1 cellular context compared by ENCODE assay signal in the genomic region with DNA sequence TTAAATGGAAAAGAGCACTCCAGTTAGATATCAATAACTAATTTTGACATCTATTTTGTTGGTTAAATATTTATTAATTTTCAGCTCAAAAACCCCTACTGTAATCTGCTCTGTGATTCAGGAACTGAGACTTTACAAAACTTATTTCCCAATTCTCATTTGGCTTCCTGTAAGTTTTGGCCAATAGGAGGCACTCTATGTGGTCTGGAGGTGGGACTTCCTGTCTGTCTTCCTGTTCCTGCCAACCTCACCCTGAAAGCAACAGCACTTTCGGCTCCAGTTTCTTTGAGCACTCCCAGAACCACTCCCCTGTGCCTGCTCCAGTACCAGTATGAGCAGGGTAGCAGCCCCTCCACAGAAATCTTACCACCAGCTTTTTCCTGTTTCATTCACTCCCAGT.
TF ChIP-seq lines count a peak whose summit lies in the region.

No MANE protein-coding gene starts in this region.

TF ChIP-seq in GM23338, 12 proteins besides CTCF, POLR2A, EP300 and RAD21 (continued from another document):
- TF ChIP-seq, protein P1, sequence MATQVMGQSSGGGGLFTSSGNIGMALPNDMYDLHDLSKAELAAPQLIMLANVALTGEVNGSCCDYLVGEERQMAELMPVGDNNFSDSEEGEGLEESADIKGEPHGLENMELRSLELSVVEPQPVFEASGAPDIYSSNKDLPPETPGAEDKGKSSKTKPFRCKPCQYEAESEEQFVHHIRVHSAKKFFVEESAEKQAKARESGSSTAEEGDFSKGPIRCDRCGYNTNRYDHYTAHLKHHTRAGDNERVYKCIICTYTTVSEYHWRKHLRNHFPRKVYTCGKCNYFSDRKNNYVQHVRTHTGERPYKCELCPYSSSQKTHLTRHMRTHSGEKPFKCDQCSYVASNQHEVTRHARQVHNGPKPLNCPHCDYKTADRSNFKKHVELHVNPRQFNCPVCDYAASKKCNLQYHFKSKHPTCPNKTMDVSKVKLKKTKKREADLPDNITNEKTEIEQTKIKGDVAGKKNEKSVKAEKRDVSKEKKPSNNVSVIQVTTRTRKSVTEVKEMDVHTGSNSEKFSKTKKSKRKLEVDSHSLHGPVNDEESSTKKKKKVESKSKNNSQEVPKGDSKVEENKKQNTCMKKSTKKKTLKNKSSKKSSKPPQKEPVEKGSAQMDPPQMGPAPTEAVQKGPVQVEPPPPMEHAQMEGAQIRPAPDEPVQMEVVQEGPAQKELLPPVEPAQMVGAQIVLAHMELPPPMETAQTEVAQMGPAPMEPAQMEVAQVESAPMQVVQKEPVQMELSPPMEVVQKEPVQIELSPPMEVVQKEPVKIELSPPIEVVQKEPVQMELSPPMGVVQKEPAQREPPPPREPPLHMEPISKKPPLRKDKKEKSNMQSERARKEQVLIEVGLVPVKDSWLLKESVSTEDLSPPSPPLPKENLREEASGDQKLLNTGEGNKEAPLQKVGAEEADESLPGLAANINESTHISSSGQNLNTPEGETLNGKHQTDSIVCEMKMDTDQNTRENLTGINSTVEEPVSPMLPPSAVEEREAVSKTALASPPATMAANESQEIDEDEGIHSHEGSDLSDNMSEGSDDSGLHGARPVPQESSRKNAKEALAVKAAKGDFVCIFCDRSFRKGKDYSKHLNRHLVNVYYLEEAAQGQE (IDR thresholded peaks at IDR 0.05; ENCODE audit: unreplicated experiment): no peak
- TF ChIP-seq ZNF331 (CRISPR knock-in tag; IDR thresholded peaks at IDR 0.05; ENCODE audit: low read depth) (no peak), NANOG (IDR thresholded peaks at IDR 0.05; ENCODE audit: borderline replicate concordance) (no peak), EZH2 (IDR thresholded peaks at IDR 0.05; ENCODE audit: low read depth, unreplicated experiment) (no peak), POLR2AphosphoS5 (IDR thresholded peaks at IDR 0.05; ENCODE audit: low read depth) (no peak), STAT1 (IDR thresholded peaks at IDR 0.05; ENCODE audit: unreplicated experiment) (no peak), JUNB (IDR thresholded peaks at IDR 0.05; ENCODE audit: unreplicated experiment) (no peak)
- TF ChIP-seq, protein P2, sequence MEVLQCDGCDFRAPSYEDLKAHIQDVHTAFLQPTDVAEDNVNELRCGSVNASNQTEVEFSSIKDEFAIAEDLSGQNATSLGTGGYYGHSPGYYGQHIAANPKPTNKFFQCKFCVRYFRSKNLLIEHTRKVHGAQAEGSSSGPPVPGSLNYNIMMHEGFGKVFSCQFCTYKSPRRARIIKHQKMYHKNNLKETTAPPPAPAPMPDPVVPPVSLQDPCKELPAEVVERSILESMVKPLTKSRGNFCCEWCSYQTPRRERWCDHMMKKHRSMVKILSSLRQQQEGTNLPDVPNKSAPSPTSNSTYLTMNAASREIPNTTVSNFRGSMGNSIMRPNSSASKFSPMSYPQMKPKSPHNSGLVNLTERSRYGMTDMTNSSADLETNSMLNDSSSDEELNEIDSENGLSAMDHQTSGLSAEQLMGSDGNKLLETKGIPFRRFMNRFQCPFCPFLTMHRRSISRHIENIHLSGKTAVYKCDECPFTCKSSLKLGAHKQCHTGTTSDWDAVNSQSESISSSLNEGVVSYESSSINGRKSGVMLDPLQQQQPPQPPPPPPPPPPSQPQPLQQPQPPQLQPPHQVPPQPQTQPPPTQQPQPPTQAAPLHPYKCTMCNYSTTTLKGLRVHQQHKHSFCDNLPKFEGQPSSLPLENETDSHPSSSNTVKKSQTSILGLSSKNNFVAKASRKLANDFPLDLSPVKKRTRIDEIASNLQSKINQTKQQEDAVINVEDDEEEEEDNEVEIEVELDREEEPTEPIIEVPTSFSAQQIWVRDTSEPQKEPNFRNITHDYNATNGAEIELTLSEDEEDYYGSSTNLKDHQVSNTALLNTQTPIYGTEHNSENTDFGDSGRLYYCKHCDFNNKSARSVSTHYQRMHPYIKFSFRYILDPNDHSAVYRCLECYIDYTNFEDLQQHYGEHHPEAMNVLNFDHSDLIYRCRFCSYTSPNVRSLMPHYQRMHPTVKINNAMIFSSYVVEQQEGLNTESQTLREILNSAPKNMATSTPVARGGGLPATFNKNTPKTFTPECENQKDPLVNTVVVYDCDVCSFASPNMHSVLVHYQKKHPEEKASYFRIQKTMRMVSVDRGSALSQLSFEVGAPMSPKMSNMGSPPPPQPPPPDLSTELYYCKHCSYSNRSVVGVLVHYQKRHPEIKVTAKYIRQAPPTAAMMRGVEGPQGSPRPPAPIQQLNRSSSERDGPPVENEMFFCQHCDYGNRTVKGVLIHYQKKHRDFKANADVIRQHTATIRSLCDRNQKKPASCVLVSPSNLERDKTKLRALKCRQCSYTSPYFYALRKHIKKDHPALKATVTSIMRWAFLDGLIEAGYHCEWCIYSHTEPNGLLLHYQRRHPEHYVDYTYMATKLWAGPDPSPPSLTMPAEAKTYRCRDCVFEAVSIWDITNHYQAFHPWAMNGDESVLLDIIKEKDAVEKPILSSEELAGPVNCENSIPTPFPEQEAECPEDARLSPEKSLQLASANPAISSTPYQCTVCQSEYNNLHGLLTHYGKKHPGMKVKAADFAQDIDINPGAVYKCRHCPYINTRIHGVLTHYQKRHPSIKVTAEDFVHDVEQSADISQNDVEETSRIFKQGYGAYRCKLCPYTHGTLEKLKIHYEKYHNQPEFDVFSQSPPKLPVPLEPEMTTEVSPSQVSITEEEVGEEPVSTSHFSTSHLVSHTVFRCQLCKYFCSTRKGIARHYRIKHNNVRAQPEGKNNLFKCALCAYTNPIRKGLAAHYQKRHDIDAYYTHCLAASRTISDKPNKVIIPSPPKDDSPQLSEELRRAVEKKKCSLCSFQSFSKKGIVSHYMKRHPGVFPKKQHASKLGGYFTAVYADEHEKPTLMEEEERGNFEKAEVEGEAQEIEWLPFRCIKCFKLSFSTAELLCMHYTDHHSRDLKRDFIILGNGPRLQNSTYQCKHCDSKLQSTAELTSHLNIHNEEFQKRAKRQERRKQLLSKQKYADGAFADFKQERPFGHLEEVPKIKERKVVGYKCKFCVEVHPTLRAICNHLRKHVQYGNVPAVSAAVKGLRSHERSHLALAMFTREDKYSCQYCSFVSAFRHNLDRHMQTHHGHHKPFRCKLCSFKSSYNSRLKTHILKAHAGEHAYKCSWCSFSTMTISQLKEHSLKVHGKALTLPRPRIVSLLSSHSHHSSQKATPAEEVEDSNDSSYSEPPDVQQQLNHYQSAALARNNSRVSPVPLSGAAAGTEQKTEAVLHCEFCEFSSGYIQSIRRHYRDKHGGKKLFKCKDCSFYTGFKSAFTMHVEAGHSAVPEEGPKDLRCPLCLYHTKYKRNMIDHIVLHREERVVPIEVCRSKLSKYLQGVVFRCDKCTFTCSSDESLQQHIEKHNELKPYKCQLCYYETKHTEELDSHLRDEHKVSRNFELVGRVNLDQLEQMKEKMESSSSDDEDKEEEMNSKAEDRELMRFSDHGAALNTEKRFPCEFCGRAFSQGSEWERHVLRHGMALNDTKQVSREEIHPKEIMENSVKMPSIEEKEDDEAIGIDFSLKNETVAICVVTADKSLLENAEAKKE (CRISPR knock-in tag; IDR thresholded peaks at IDR 0.05): no peak
TF ChIP-seq in GM23338: peak in this region for 0.
